In the genomic region with DNA sequence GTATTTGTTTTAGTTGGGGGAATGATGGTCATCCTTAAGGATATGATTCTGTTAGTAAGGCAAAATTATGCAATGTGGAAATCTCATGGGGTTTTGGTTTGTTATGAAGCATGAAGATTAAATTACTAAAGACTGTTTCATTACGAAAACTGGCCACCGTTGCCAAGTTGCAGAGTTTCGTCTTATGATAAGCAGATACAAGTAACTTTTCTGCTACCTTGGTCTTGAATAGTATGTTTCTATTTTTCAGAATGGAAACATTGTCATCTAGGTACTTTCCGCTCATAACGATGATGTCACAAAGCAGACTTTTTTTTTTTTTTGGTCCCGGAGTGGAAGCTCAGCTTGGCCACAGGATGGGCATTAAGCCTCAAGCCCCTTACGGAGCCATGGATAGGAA, we compare ENCODE assay signal across 9 cellular contexts.
DNase-seq lines count a peak whose midpoint lies in the region; ATAC-seq lines count a peak whose summit lies in the region.
"Had no signal": no experiment of that assay in that cellular context is flagged by ENCODE, and none has a peak within 500 bp of the region (broad histone marks: within the 10 kb centered on the region; RNA-seq: fewer than 3 reads in every experiment).

No MANE protein-coding gene starts in this region.

- ATAC-seq in HG03196 (IDR thresholded peaks at IDR 0.05; ENCODE audit: unreplicated experiment): peak; percentile 40

- peak; percentile 66 for DNase-seq in stimulated activated CD4-positive, alpha-beta T cell treated with anti-CD3 and anti-CD28 coated beads, Interleukin-15, amount 100 ng/mL, for 24 hours
- DNase-seq in stimulated activated CD4-positive, alpha-beta T cell treated with anti-CD3 and anti-CD28 coated beads, Interleukin-4, amount 100 ng/mL, for 4 hours: no peak
- DNase-seq in dedifferentiated amniotic fluid mesenchymal stem cell (ENCODE audit: extremely low spot score): peak; percentile 83
- DNase-seq in NCI-H69 (lab: John Stamatoyannopoulos, UW): no peak
- no peak for DNase-seq in NCI-H510A (lab: John Stamatoyannopoulos, UW)
- DNase-seq in retina: no peak
- DNase-seq in NCI-H774 (lab: John Stamatoyannopoulos, UW): no peak
- DNase-seq: cerebellar nuclear complex had no signal

Comparison
In these comparisons a context has a peak if more than half of its experiments do, and no peak if none do; other contexts are left out.
1. DNase-seq: peak in stimulated activated CD4-positive, alpha-beta T cell treated with anti-CD3 and anti-CD28 coated beads, Interleukin-15, amount 100 ng/mL, for 24 hours (single experiment) and dedifferentiated amniotic fluid mesenchymal stem cell (single experiment); none in stimulated activated CD4-positive, alpha-beta T cell treated with anti-CD3 and anti-CD28 coated beads, Interleukin-4, amount 100 ng/mL, for 4 hours (0 of 2), NCI-H69 (single experiment), NCI-H510A (single experiment), retina (single experiment) and NCI-H774 (single experiment).